Comparison of ENCODE assay signal across 6 cellular contexts in the genomic region with DNA sequence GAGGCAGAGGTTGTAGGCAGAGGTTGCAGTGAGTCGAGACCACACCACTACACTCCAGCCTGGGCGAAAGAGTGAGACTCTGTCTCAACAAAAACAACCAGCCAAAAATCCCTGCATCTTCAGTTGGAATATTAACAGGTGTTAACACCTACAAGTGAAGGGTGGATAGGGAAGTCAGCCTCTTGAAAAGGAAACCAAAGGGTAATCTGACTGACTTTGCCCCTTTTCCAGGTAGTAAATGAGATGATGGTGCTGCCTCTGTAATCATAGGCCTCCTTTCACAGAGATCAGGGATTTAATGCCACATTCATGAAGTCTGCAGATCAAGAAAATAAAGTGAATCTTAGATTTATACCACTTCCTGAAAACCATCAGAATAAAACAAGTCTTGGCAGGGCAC.
"Had no signal": no experiment of that assay in that cellular context is flagged by ENCODE, and none has a peak within 500 bp of the region (broad histone marks: within the 10 kb centered on the region; RNA-seq: fewer than 3 reads in every experiment).

No MANE protein-coding gene starts in this region.

- ATAC-seq: GM23338 had no signal

- H2AFZ ChIP-seq: GM23338 had no signal

- H3K4me3 ChIP-seq: GM23338 had no signal

- FAIRE-seq: H1, H54, HTR-8/SVneo had no signal

- DNase-seq: H9, HCEC 1CT had no signal

- H3K4me2 ChIP-seq: GM23338 had no signal
